Comparison of ENCODE assay signal across 8 cellular contexts in genomic region chr4:154630307-154630706, GRCh38. TPM values are rescaled to one million over a fixed set of nuclear protein-coding genes. Genes with fewer than 3 reads are reported as not detected.
"Had no signal": no experiment of that assay in that cellular context is flagged by ENCODE, and none has a peak within 500 bp of the region (broad histone marks: within the 10 kb centered on the region; RNA-seq: fewer than 3 reads in every experiment).

No MANE protein-coding gene starts in this region.

- H3K4me3 ChIP-seq: K562 had no signal

- DNase-seq: IMR-90, KBM-7 had no signal

- H3K36me3 Mint-ChIP-seq: IgD-negative memory B cell had no signal

- H3K27ac ChIP-seq: HL-60 had no signal

- H3K4me1 Mint-ChIP-seq: IgD-negative memory B cell had no signal

- ATAC-seq: HepG2, K562 had no signal

- H3K27ac Mint-ChIP-seq: IgD-negative memory B cell had no signal

- H3K4me3 Mint-ChIP-seq: IgD-negative memory B cell had no signal

RNA-seq across cellular contexts. Expression of gene FGG, which starts 17.9 kb away (rescaled TPM):
- total RNA-seq: HT-29, IMR-90 had no signal
- polyA plus RNA-seq: IgD-negative memory B cell, IMR-90 had no signal

RNA-seq across cellular contexts. Expression of gene FGA, which starts 39.8 kb away (rescaled TPM):
- total RNA-seq: HT-29, HT1080, IMR-90 had no signal
- polyA plus RNA-seq: IgD-negative memory B cell, IMR-90 had no signal
